8 cellular contexts compared by ENCODE assay signal in genomic region chr1:51616903-51617708, GRCh38. TPM values are rescaled to one million over a fixed set of nuclear protein-coding genes. Genes with fewer than 3 reads are reported as not detected.
DNase-seq lines count a peak whose midpoint lies in the region; FAIRE-seq and TF ChIP-seq lines count a peak whose summit lies in the region.

TSS of gene OSBPL9 (plus strand) at chr1:51617092. CDS start at chr1:51617111, 19 bp downstream.

- H3K9me3 ChIP-seq in HEK293 (ENCODE audit: control insufficient read depth, insufficient read depth, low read depth, low read length) (no peaks in the 10 kb centered on the region), SJSA1 (replicated peaks) (no peaks in the 10 kb centered on the region), neutrophil (no peaks in the 10 kb centered on the region)

- TF ChIP-seq CTCF in HEK293 (tag by site-specific recombination; IDR thresholded peaks at IDR 0.05) (no peak), neutrophil (IDR thresholded peaks at IDR 0.05) (peak; percentile 31), subcutaneous adipose tissue (IDR thresholded peaks at IDR 0.05; ENCODE audit: low read depth) (no peak)

- no peaks in the 10 kb centered on the region for H3K36me3 ChIP-seq in HEK293 (ENCODE audit: control insufficient read depth in 2 of 2, insufficient read depth in 1 of 2, low read length in 2 of 2)
- peaks cover 16% of the 10 kb centered on the region for H3K36me3 ChIP-seq in SJSA1
- no peaks in the 10 kb centered on the region for H3K36me3 ChIP-seq in neutrophil

- DNase-seq in MV-4-11 (lab: John Stamatoyannopoulos, UW) (peak; percentile 84), SJSA1 (ENCODE audit: low read depth in 1 of 2, low spot score in 2 of 2) (peak; percentile 90 to 93), foreskin melanocyte (peak; percentile 85)
- peak; percentile 77 to 92 (median 86) for DNase-seq in activated naive CD4-positive, alpha-beta T cell (lab: John Stamatoyannopoulos, UW)

- H3K27ac ChIP-seq in HEK293 (ENCODE audit: extremely low read depth, low read depth, low read length) (peak within 1 kb of the TSS; percentile 80), SJSA1 (peak within 1 kb of the TSS; percentile 91), neutrophil (peak within 1 kb of the TSS; percentile 83)

- H3K4me1 ChIP-seq in HEK293 (ENCODE audit: control insufficient read depth, insufficient read depth, low read length) (peaks cover 19% of the 10 kb centered on the region), SJSA1 (replicated peaks) (peaks cover 55% of the 10 kb centered on the region), neutrophil (ENCODE audit: control insufficient read depth in 1 of 2, insufficient read depth in 1 of 2, low read depth in 1 of 2, low read length in 1 of 2) (peaks cover 38 to 46% of the 10 kb centered on the region in 2 experiments)

- FAIRE-seq in G401.6 (lab: Jason Lieb, UNC) = peak; percentile 80

- POLR2A ChIA-PET in HEK293 (lab: Yijun Ruan, JAX) = interaction anchor here (0.6 to 1.2 kb wide), 4 partner anchors 31 to 438 kb away, joined by 3 to 5 read pairs (median 3); partner anchors contain the start of gene TXNDC12

- CTCF ChIA-PET in HEK293 (lab: Yijun Ruan, JAX) = interaction anchor here (0.7 to 0.8 kb wide), 2 partner anchors 23 to 119 kb away, joined by 3 read pairs; no protein-coding TSS in a partner anchor

- H3K4me3 ChIP-seq in HEK293 (ENCODE audit: low read depth, low read length) = peak within 1 kb of the TSS; percentile 86
- peak within 1 kb of the TSS; percentile 91 for H3K4me3 ChIP-seq in SJSA1
- peak within 1 kb of the TSS; percentile 85 to 100 for H3K4me3 ChIP-seq in neutrophil (ENCODE audit: low read depth in 1 of 2, low read length in 1 of 2)

- H3K27me3 ChIP-seq in SJSA1 (replicated peaks) = no peaks in the 10 kb centered on the region
- H3K27me3 ChIP-seq in neutrophil = no peaks in the 10 kb centered on the region

TF ChIP-seq in HEK293, 187 proteins besides CTCF, POLR2A, EP300 and RAD21 (continues in another document):
- 0 out of 2 replicates have a peak, but pooled peaks have one; percentile 24 for TF ChIP-seq GLIS1 (tag by site-specific recombination; IDR thresholded peaks at IDR 0.05)
- TF ChIP-seq ZXDB (tag by site-specific recombination; IDR thresholded peaks at IDR 0.05) = peak; percentile 54
- TF ChIP-seq KLF7 (tag by site-specific recombination; IDR thresholded peaks at IDR 0.05; ENCODE audit: borderline replicate concordance) = peak; percentile 22; the same call in 1 of the 2 replicates
- TF ChIP-seq ZNF692 (tag by site-specific recombination; IDR thresholded peaks at IDR 0.05) = peak; percentile 81
- TF ChIP-seq BCL11A (tag by site-specific recombination; IDR thresholded peaks at IDR 0.05; ENCODE audit: low read depth) = no peak
- no peak for TF ChIP-seq ZNF292 (tag by site-specific recombination; IDR thresholded peaks at IDR 0.05; ENCODE audit: borderline replicate concordance, low read depth)
- peak; percentile 76 for TF ChIP-seq SP3 (tag by site-specific recombination; IDR thresholded peaks at IDR 0.05)
- peak; percentile 94 for TF ChIP-seq ZNF335 (tag by site-specific recombination; conservative IDR thresholded peaks at IDR 0.05)
- TF ChIP-seq SP7 (tag by site-specific recombination; IDR thresholded peaks at IDR 0.05) = peak; percentile 82
- TF ChIP-seq SCRT1 (tag by site-specific recombination; IDR thresholded peaks at IDR 0.05; ENCODE audit: borderline replicate concordance) = no peak
- TF ChIP-seq ZNF10 (tag by site-specific recombination; IDR thresholded peaks at IDR 0.05) = peak; percentile 37; the same call in 1 of the 2 replicates
- peak; percentile 98 for TF ChIP-seq PRDM10 (tag by site-specific recombination; IDR thresholded peaks at IDR 0.05)
- TF ChIP-seq ZNF747 (tag by site-specific recombination; IDR thresholded peaks at IDR 0.05) = no peak
- TF ChIP-seq ZNF24 (tag by site-specific recombination; IDR thresholded peaks at IDR 0.05) = 0 out of 2 replicates have a peak, but pooled peaks have one; percentile 43
- peak; percentile 92 for TF ChIP-seq PATZ1 (tag by site-specific recombination; IDR thresholded peaks at IDR 0.05)
- no peak for TF ChIP-seq ZNF274 (IDR thresholded peaks at IDR 0.05; ENCODE audit: low read length)
- no peak for TF ChIP-seq ZNF274 (tag by site-specific recombination; IDR thresholded peaks at IDR 0.05; ENCODE audit: borderline replicate concordance)
- no peak for TF ChIP-seq ZNF658 (tag by site-specific recombination; IDR thresholded peaks at IDR 0.05)
- peak; percentile 85 for TF ChIP-seq GLIS2 (tag by site-specific recombination; IDR thresholded peaks at IDR 0.05)
- TF ChIP-seq ZNF660 (tag by site-specific recombination; IDR thresholded peaks at IDR 0.05) = 0 out of 2 replicates have a peak, but pooled peaks have one; percentile 5
- peak; percentile 85 for TF ChIP-seq ZNF341 (tag by site-specific recombination; IDR thresholded peaks at IDR 0.05; ENCODE audit: low read depth)

RNA-seq across cellular contexts. Expression of gene OSBPL9, which starts in this region (rescaled TPM):
- total RNA-seq in SJSA1 (2014; rRNA removed; shearing (Covaris generic)) = 86.3 and 117 TPM in 2 replicates
- 100 to 1,000 TPM in 2 of 4 donors, 10 to 100 TPM in 2; 75.2 to 197 (median 96.6) TPM for total RNA-seq in subcutaneous adipose tissue

Comparison
In these comparisons a context has a peak if more than half of its experiments do, and no peak if none do; other contexts are left out.
1. Peak in every context shown above with its lines: DNase-seq, H3K4me3 ChIP-seq and H3K27ac ChIP-seq.